16 cellular contexts compared by ENCODE assay signal in genomic region chr4:22969314-22969896, GRCh38.
DNase-seq lines count a peak whose midpoint lies in the region; ATAC-seq, FAIRE-seq and TF ChIP-seq lines count a peak whose summit lies in the region.
"Had no signal": no experiment of that assay in that cellular context is flagged by ENCODE, and none has a peak within 500 bp of the region (broad histone marks: within the 10 kb centered on the region; RNA-seq: fewer than 3 reads in every experiment).

No MANE protein-coding gene starts in this region.

- peak; percentile 25 for DNase-seq in GM23248
- DNase-seq in SJSA1 (ENCODE audit: low read depth in 1 of 2, low spot score in 2 of 2), result peak in 1 of 2 experiments; percentile 31
- peak; percentile 78 to 87 for DNase-seq in foreskin keratinocyte
- DNase-seq in urothelium cell line (ENCODE audit: low spot score), result peak; percentile 4
- DNase-seq in SHP77 (lab: John Stamatoyannopoulos, UW), result no peak
- DNase-seq in esophagus squamous epithelium (lab: John Stamatoyannopoulos, UW), result no peak
- DNase-seq: activated CD8-positive, alpha-beta memory T cell treated with anti-CD3 and anti-CD28 coated beads for 24 hours; hippocampal formation; NCI-H1092 treated with DMSO at 0.1 percent for 48 hours; NCI-H446; nephron progenitor cell; SHP77 treated with DMSO at 0.1 percent for 48 hours had no signal

- H3K27me3 ChIP-seq in GM23248 (replicated peaks; ENCODE audit: insufficient read depth), result no peaks in the 10 kb centered on the region
- H3K27me3 ChIP-seq in SJSA1 (replicated peaks), result no peaks in the 10 kb centered on the region
- H3K27me3 ChIP-seq in foreskin keratinocyte, result no peaks in the 10 kb centered on the region
- no peaks in the 10 kb centered on the region for H3K27me3 ChIP-seq in esophagus squamous epithelium
- H3K27me3 ChIP-seq: cardiac muscle cell had no signal

- no peak overlapping the region for H2AFZ ChIP-seq in GM23248

- H3K4me3 ChIP-seq in GM23248 (no peak overlapping the region), SJSA1 (no peak overlapping the region), esophagus squamous epithelium (no peak overlapping the region)
- H3K4me3 ChIP-seq: cardiac muscle cell, skin epidermis had no signal

- H3K9me3 ChIP-seq in GM23248 (ENCODE audit: low read depth) (peaks cover 8% of the 10 kb centered on the region), SJSA1 (replicated peaks) (no peaks in the 10 kb centered on the region), esophagus squamous epithelium (no peaks in the 10 kb centered on the region)

- no peaks in the 10 kb centered on the region for H3F3A ChIP-seq in GM23248 (ENCODE audit: insufficient read depth)

- no peak for TF ChIP-seq POLR2A in esophagus squamous epithelium (IDR thresholded peaks at IDR 0.05)

- TF ChIP-seq CTCF in foreskin keratinocyte (conservative IDR thresholded peaks at IDR 0.05), result no peak
- TF ChIP-seq CTCF in esophagus squamous epithelium (IDR thresholded peaks at IDR 0.05), result no peak

- H3K9ac ChIP-seq in GM23248, result no peak overlapping the region

- WGBS in GM23248 (ENCODE audit: low coverage in 1 of 2, low lambda C conversion rate in 2 of 2, missing lambda C conversion rate in 2 of 2), 2 experiments, result 14 to 17% methylated on average over 4 of the region's 4 CpGs
- WGBS in esophagus squamous epithelium, 2 donors, result 30 to 38% methylated on average over 4 of the region's 4 CpGs

- H4K20me1 ChIP-seq in GM23248 (ENCODE audit: insufficient read depth), result no peaks in the 10 kb centered on the region

- in situ Hi-C loops in GM23248 (cut with MboI), result no loop called here

- ATAC-seq in foreskin keratinocyte, result peak; percentile 99
- ATAC-seq in GM18858 (IDR thresholded peaks at IDR 0.05; ENCODE audit: unreplicated experiment), result no peak

- FAIRE-seq in urothelium cell line (lab: Jason Lieb, UNC), result no peak
- FAIRE-seq: endometrium had no signal

- no peak overlapping the region for H3K4me2 ChIP-seq in GM23248 (ENCODE audit: unreplicated experiment)

- peaks cover 8% of the 10 kb centered on the region for H3K4me1 ChIP-seq in GM23248 (ENCODE audit: insufficient read depth)
- peaks cover 10% of the 10 kb centered on the region for H3K4me1 ChIP-seq in SJSA1 (replicated peaks)
- peaks cover 11% of the 10 kb centered on the region for H3K4me1 ChIP-seq in foreskin keratinocyte
- no peaks in the 10 kb centered on the region for H3K4me1 ChIP-seq in esophagus squamous epithelium

- no peaks in the 10 kb centered on the region for H3K79me2 ChIP-seq in GM23248 (ENCODE audit: insufficient read depth)

- H3K9me2 ChIP-seq in GM23248 (ENCODE audit: insufficient read depth), result no peaks in the 10 kb centered on the region

- no peak overlapping the region for H3K27ac ChIP-seq in GM23248
- H3K27ac ChIP-seq in SJSA1, result peak overlapping the region; percentile 68
- H3K27ac ChIP-seq in foreskin keratinocyte, result peak overlapping the region; percentile 2
- no peak overlapping the region for H3K27ac ChIP-seq in esophagus squamous epithelium
- H3K27ac ChIP-seq: cardiac muscle cell, skin epidermis had no signal

- intact Hi-C loops in esophagus squamous epithelium (cut with DNase I), result no loop called here

- H3K36me3 ChIP-seq in GM23248 (ENCODE audit: low read depth) (no peaks in the 10 kb centered on the region), SJSA1 (no peaks in the 10 kb centered on the region), esophagus squamous epithelium (no peaks in the 10 kb centered on the region)
- H3K36me3 ChIP-seq: cardiac muscle cell had no signal

Comparison
In these comparisons a context has a peak if more than half of its experiments do, and no peak if none do; other contexts are left out.
1. DNase-seq: peak in GM23248 (single experiment), foreskin keratinocyte (2 of 2) and urothelium cell line (single experiment); none in SHP77 (0 of 2) and esophagus squamous epithelium (single experiment).
2. H3K27ac ChIP-seq: peak in SJSA1 (single experiment) and foreskin keratinocyte (single experiment); none in GM23248 (single experiment) and esophagus squamous epithelium (0 of 4).